1 cellular context compared by ENCODE assay signal in genomic region chr12:25958254-25959068, GRCh38.
A peak's percentile ranks its signal among the peaks of the same experiment; 100 is the strongest.
TF ChIP-seq lines count a peak whose summit lies in the region.

Gene RASSF8, plus strand, starts transcription at chr12:25958682. Its CDS starts 96,662 bp downstream, at chr12:26055344.

TF ChIP-seq in HepG2, 621 proteins besides CTCF, POLR2A, EP300 and RAD21 (continued from another document and continues in another):
- TF ChIP-seq ZNF597 (CRISPR knock-in tag; IDR thresholded peaks at IDR 0.05) (no peak), MBNL3 (CRISPR knock-in tag; conservative IDR thresholded peaks at IDR 0.05) (no peak), TBP (CRISPR knock-in tag; IDR thresholded peaks at IDR 0.05) (no peak), POLR2AphosphoS2 (IDR thresholded peaks at IDR 0.05; ENCODE audit: low read depth, low read length) (no peak), KDM3A (CRISPR knock-in tag; IDR thresholded peaks at IDR 0.05; ENCODE audit: low read depth) (no peak), KDM2A (CRISPR knock-in tag; IDR thresholded peaks at IDR 0.05; ENCODE audit: borderline replicate concordance, low read depth) (no peak), CCAR2 (optimal IDR thresholded peaks at IDR 0.05; ENCODE audit: low read depth, low read length) (no peak), ZNF83 (CRISPR knock-in tag; IDR thresholded peaks at IDR 0.05; ENCODE audit: borderline replicate concordance) (no peak), SP1 (IDR thresholded peaks at IDR 0.05) (no peak), SP1 (CRISPR knock-in tag; IDR thresholded peaks at IDR 0.05) (no peak), ZNF451 (CRISPR knock-in tag; IDR thresholded peaks at IDR 0.05) (no peak), ZNF205 (CRISPR knock-in tag; IDR thresholded peaks at IDR 0.05) (no peak), ZNF264 (CRISPR knock-in tag; IDR thresholded peaks at IDR 0.05) (no peak), ZNF616 (CRISPR knock-in tag; IDR thresholded peaks at IDR 0.05; ENCODE audit: low read depth) (no peak), IRX3 (CRISPR knock-in tag; IDR thresholded peaks at IDR 0.05; ENCODE audit: borderline replicate concordance, low read depth) (0 out of 2 replicates have a peak, but pooled peaks have one; percentile 72), RNF2 (conservative IDR thresholded peaks at IDR 0.05; ENCODE audit: low read depth) (0 out of 2 replicates have a peak, but pooled peaks have one; percentile 42), TEAD2 (CRISPR knock-in tag; IDR thresholded peaks at IDR 0.05) (no peak), TCF12 (IDR thresholded peaks at IDR 0.05) (no peak), TCF12 (CRISPR knock-in tag; IDR thresholded peaks at IDR 0.05) (no peak), SATB2 (CRISPR knock-in tag; IDR thresholded peaks at IDR 0.05) (no peak), ZNF687 (CRISPR knock-in tag; IDR thresholded peaks at IDR 0.05) (peak; percentile 57), MIER2 (CRISPR knock-in tag; IDR thresholded peaks at IDR 0.05) (no peak), ZNF567 (CRISPR knock-in tag; IDR thresholded peaks at IDR 0.05; ENCODE audit: borderline replicate concordance) (no peak), GATAD2A (CRISPR knock-in tag; IDR thresholded peaks at IDR 0.05) (no peak), SKI (IDR thresholded peaks at IDR 0.05; ENCODE audit: partially characterized antibody) (no peak), ZNF17 (CRISPR knock-in tag; IDR thresholded peaks at IDR 0.05) (no peak), STAT6 (CRISPR knock-in tag; IDR thresholded peaks at IDR 0.05; ENCODE audit: borderline replicate concordance) (no peak)
- TF ChIP-seq, protein P1, sequence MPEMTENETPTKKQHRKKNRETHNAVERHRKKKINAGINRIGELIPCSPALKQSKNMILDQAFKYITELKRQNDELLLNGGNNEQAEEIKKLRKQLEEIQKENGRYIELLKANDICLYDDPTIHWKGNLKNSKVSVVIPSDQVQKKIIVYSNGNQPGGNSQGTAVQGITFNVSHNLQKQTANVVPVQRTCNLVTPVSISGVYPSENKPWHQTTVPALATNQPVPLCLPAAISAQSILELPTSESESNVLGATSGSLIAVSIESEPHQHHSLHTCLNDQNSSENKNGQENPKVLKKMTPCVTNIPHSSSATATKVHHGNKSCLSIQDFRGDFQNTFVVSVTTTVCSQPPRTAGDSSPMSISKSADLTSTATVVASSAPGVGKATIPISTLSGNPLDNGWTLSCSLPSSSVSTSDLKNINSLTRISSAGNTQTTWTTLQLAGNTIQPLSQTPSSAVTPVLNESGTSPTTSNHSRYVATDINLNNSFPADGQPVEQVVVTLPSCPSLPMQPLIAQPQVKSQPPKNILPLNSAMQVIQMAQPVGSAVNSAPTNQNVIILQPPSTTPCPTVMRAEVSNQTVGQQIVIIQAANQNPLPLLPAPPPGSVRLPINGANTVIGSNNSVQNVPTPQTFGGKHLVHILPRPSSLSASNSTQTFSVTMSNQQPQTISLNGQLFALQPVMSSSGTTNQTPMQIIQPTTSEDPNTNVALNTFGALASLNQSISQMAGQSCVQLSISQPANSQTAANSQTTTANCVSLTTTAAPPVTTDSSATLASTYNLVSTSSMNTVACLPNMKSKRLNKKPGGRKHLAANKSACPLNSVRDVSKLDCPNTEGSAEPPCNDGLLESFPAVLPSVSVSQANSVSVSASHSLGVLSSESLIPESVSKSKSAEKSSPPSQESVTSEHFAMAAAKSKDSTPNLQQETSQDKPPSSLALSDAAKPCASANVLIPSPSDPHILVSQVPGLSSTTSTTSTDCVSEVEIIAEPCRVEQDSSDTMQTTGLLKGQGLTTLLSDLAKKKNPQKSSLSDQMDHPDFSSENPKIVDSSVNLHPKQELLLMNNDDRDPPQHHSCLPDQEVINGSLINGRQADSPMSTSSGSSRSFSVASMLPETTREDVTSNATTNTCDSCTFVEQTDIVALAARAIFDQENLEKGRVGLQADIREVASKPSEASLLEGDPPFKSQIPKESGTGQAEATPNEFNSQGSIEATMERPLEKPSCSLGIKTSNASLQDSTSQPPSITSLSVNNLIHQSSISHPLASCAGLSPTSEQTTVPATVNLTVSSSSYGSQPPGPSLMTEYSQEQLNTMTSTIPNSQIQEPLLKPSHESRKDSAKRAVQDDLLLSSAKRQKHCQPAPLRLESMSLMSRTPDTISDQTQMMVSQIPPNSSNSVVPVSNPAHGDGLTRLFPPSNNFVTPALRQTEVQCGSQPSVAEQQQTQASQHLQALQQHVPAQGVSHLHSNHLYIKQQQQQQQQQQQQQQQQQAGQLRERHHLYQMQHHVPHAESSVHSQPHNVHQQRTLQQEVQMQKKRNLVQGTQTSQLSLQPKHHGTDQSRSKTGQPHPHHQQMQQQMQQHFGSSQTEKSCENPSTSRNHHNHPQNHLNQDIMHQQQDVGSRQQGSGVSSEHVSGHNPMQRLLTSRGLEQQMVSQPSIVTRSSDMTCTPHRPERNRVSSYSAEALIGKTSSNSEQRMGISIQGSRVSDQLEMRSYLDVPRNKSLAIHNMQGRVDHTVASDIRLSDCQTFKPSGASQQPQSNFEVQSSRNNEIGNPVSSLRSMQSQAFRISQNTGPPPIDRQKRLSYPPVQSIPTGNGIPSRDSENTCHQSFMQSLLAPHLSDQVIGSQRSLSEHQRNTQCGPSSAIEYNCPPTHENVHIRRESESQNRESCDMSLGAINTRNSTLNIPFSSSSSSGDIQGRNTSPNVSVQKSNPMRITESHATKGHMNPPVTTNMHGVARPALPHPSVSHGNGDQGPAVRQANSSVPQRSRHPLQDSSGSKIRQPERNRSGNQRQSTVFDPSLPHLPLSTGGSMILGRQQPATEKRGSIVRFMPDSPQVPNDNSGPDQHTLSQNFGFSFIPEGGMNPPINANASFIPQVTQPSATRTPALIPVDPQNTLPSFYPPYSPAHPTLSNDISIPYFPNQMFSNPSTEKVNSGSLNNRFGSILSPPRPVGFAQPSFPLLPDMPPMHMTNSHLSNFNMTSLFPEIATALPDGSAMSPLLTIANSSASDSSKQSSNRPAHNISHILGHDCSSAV (CRISPR knock-in tag; IDR thresholded peaks at IDR 0.05; ENCODE audit: borderline replicate concordance), result no peak
- TF ChIP-seq, protein P2, sequence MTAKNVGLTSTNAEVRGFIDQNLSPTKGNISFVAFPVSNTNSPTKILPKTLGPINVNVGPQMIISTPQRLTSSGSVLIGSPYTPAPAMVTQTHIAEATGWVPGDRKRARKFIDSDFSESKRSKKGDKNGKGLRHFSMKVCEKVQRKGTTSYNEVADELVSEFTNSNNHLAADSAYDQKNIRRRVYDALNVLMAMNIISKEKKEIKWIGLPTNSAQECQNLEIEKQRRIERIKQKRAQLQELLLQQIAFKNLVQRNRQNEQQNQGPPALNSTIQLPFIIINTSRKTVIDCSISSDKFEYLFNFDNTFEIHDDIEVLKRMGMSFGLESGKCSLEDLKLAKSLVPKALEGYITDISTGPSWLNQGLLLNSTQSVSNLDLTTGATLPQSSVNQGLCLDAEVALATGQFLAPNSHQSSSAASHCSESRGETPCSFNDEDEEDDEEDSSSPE (CRISPR knock-in tag; IDR thresholded peaks at IDR 0.05), result no peak; the same call in 1 of the 2 replicates
- TF ChIP-seq, protein P3, sequence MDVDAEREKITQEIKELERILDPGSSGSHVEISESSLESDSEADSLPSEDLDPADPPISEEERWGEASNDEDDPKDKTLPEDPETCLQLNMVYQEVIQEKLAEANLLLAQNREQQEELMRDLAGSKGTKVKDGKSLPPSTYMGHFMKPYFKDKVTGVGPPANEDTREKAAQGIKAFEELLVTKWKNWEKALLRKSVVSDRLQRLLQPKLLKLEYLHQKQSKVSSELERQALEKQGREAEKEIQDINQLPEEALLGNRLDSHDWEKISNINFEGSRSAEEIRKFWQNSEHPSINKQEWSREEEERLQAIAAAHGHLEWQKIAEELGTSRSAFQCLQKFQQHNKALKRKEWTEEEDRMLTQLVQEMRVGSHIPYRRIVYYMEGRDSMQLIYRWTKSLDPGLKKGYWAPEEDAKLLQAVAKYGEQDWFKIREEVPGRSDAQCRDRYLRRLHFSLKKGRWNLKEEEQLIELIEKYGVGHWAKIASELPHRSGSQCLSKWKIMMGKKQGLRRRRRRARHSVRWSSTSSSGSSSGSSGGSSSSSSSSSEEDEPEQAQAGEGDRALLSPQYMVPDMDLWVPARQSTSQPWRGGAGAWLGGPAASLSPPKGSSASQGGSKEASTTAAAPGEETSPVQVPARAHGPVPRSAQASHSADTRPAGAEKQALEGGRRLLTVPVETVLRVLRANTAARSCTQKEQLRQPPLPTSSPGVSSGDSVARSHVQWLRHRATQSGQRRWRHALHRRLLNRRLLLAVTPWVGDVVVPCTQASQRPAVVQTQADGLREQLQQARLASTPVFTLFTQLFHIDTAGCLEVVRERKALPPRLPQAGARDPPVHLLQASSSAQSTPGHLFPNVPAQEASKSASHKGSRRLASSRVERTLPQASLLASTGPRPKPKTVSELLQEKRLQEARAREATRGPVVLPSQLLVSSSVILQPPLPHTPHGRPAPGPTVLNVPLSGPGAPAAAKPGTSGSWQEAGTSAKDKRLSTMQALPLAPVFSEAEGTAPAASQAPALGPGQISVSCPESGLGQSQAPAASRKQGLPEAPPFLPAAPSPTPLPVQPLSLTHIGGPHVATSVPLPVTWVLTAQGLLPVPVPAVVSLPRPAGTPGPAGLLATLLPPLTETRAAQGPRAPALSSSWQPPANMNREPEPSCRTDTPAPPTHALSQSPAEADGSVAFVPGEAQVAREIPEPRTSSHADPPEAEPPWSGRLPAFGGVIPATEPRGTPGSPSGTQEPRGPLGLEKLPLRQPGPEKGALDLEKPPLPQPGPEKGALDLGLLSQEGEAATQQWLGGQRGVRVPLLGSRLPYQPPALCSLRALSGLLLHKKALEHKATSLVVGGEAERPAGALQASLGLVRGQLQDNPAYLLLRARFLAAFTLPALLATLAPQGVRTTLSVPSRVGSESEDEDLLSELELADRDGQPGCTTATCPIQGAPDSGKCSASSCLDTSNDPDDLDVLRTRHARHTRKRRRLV (CRISPR knock-in tag; IDR thresholded peaks at IDR 0.05), result no peak
- TF ChIP-seq, protein P4, sequence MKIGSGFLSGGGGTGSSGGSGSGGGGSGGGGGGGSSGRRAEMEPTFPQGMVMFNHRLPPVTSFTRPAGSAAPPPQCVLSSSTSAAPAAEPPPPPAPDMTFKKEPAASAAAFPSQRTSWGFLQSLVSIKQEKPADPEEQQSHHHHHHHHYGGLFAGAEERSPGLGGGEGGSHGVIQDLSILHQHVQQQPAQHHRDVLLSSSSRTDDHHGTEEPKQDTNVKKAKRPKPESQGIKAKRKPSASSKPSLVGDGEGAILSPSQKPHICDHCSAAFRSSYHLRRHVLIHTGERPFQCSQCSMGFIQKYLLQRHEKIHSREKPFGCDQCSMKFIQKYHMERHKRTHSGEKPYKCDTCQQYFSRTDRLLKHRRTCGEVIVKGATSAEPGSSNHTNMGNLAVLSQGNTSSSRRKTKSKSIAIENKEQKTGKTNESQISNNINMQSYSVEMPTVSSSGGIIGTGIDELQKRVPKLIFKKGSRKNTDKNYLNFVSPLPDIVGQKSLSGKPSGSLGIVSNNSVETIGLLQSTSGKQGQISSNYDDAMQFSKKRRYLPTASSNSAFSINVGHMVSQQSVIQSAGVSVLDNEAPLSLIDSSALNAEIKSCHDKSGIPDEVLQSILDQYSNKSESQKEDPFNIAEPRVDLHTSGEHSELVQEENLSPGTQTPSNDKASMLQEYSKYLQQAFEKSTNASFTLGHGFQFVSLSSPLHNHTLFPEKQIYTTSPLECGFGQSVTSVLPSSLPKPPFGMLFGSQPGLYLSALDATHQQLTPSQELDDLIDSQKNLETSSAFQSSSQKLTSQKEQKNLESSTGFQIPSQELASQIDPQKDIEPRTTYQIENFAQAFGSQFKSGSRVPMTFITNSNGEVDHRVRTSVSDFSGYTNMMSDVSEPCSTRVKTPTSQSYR (CRISPR knock-in tag; IDR thresholded peaks at IDR 0.05; ENCODE audit: borderline replicate concordance), result no peak
